In genomic region chr1:1164361-1164700, GRCh38 we compare ENCODE assay signal across 18 cellular contexts. TPM values are rescaled to one million over a fixed set of nuclear protein-coding genes. Genes with fewer than 3 reads are reported as not detected.
DNase-seq lines count a peak whose midpoint lies in the region; ATAC-seq and TF ChIP-seq lines count a peak whose summit lies in the region.
"Had no signal": no experiment of that assay in that cellular context is flagged by ENCODE, and none has a peak within 500 bp of the region (broad histone marks: within the 10 kb centered on the region; RNA-seq: fewer than 3 reads in every experiment).

No MANE protein-coding gene starts in this region.

- H3K4me3 Mint-ChIP-seq in nephron = peak overlapping the region; percentile 77 to 79 (median 79)
- H3K4me3 Mint-ChIP-seq: activated CD8-positive, alpha-beta T cell treated with anti-CD3 and anti-CD28 coated beads, Interleukin-2, amount 10 ng/mL, durations not matched to agents 7 days and 5 days; CD4-positive, alpha-beta T cell; stimulated activated naive CD8-positive, alpha-beta T cell treated with anti-CD3 and anti-CD28 coated beads, Interleukin-15, Interleukin-2, amounts not matched to agents 100 ng/mL and 50 ng/mL, for 24 hours had no signal

- WGBS in right cardiac atrium = 66% methylated on average over 26 of the region's 26 CpGs
- 62 to 75% (median 67%) methylated on average over 17 to 26 of the region's 26 CpGs for WGBS in heart left ventricle, 4 donors
- 39 to 76% methylated on average over 10 of the region's 26 CpGs for WGBS in esophagus squamous epithelium, 2 donors

- no peak for TF ChIP-seq CTCF in heart left ventricle (IDR thresholded peaks at IDR 0.05)
- no peak for TF ChIP-seq CTCF in esophagus squamous epithelium (IDR thresholded peaks at IDR 0.05)
- no peak for TF ChIP-seq CTCF in nephron (IDR thresholded peaks at IDR 0.05; ENCODE audit: unreplicated experiment in 3 of 3)

- H3K36me3 ChIP-seq in heart left ventricle (no peaks in the 10 kb centered on the region), esophagus squamous epithelium (peaks cover 0 to 20% (median 0%) of the 10 kb centered on the region in 3 donors)

- intact Hi-C loops in right cardiac atrium (cut with DNase I) (no loop called here), heart left ventricle (cut with DNase I) (loop anchor here in 1 of 10 donors (5.0 kb wide), 1 partner anchor 38 kb away; no protein-coding TSS in a partner anchor), esophagus squamous epithelium (cut with DNase I) (no loop called here)

- H3K9me3 ChIP-seq in right cardiac atrium (ENCODE audit: control insufficient read depth, low read length) = no peaks in the 10 kb centered on the region
- H3K9me3 ChIP-seq in heart left ventricle = no peaks in the 10 kb centered on the region
- H3K9me3 ChIP-seq in esophagus squamous epithelium = no peaks in the 10 kb centered on the region

- H3K27ac ChIP-seq in right cardiac atrium (ENCODE audit: low read length) (no peak overlapping the region), heart left ventricle (no peak overlapping the region), esophagus squamous epithelium (peak overlapping the region; percentile 89 to 96 (median 94))

- peak in 2 of 3 donors; percentile 25 to 41 for DNase-seq in right cardiac atrium
- no peak for DNase-seq in heart left ventricle
- no peak for DNase-seq in esophagus squamous epithelium (lab: John Stamatoyannopoulos, UW)
- DNase-seq in dermis blood vessel endothelial cell = no peak
- no peak for DNase-seq in germinal center (ENCODE audit: low spot score)
- DNase-seq: activated CD8-positive, alpha-beta T cell treated with anti-CD3 and anti-CD28 coated beads, Interleukin-2, amount 10 ng/mL, durations not matched to agents 7 days and 5 days; CD4-positive, alpha-beta T cell; cerebellar nuclear complex; KBM-7; NCI-H1436 treated with DMSO at 0.1 percent for 48 hours; NCI-H446 had no signal

- H3K27me3 Mint-ChIP-seq in nephron (ENCODE audit: low read depth) = peaks cover 11% of the 10 kb centered on the region
- H3K27me3 Mint-ChIP-seq: CD4-positive, alpha-beta T cell; stimulated activated naive CD8-positive, alpha-beta T cell treated with anti-CD3 and anti-CD28 coated beads, Interleukin-15, Interleukin-2, amounts not matched to agents 100 ng/mL and 50 ng/mL, for 24 hours had no signal

- H3K36me3 Mint-ChIP-seq in nephron (ENCODE audit: low read depth) = no peaks in the 10 kb centered on the region

- H3K27me3 ChIP-seq in right cardiac atrium (ENCODE audit: control insufficient read depth, insufficient read depth) = no peaks in the 10 kb centered on the region
- H3K27me3 ChIP-seq in heart left ventricle = peaks cover 22 to 79% (median 45%) of the 10 kb centered on the region in 9 donors
- H3K27me3 ChIP-seq in esophagus squamous epithelium = peaks cover 0 to 69% (median 0%) of the 10 kb centered on the region in 4 donors

- TF ChIP-seq POLR2A in heart left ventricle (IDR thresholded peaks at IDR 0.05) = no peak
- peak in 1 of 4 donors; percentile 31 for TF ChIP-seq POLR2A in esophagus squamous epithelium (IDR thresholded peaks at IDR 0.05)

- H3K4me1 Mint-ChIP-seq in nephron = peaks cover 12% of the 10 kb centered on the region

- peak overlapping the region; percentile 87 to 96 (median 94) for H3K27ac Mint-ChIP-seq in nephron
- H3K27ac Mint-ChIP-seq: activated CD8-positive, alpha-beta T cell treated with anti-CD3 and anti-CD28 coated beads, Interleukin-2, amount 10 ng/mL, durations not matched to agents 7 days and 5 days; activated T-helper 2 cell treated with anti-CD3 and anti-CD28 coated beads, Interferon-gamma antibody, Interleukin-2, Interleukin-4, amounts not matched to agents 10 μg/mL and 5 μg/mL and 100 μg/mL, durations not matched to agents 14 hours and 24 hours and 36 hours; CD4-positive, alpha-beta T cell; stimulated activated naive CD8-positive, alpha-beta T cell treated with anti-CD3 and anti-CD28 coated beads, Interleukin-15, Interleukin-2, amounts not matched to agents 100 ng/mL and 50 ng/mL, for 24 hours had no signal

- H3K4me3 ChIP-seq in right cardiac atrium (ENCODE audit: low read length) (no peak overlapping the region), heart left ventricle (no peak overlapping the region), esophagus squamous epithelium (peak overlapping the region; percentile 60 to 70 (median 67))

- ATAC-seq in right cardiac atrium = no peak
- ATAC-seq in heart left ventricle = no peak
- no peak for ATAC-seq in GM21515 (IDR thresholded peaks at IDR 0.05; ENCODE audit: unreplicated experiment)
- no peak for ATAC-seq in HG02938 (IDR thresholded peaks at IDR 0.05; ENCODE audit: unreplicated experiment)
- ATAC-seq: activated CD8-positive, alpha-beta T cell treated with anti-CD3 and anti-CD28 coated beads, Interleukin-2, amount 10 ng/mL, durations not matched to agents 7 days and 5 days had no signal

- no peaks in the 10 kb centered on the region for H3K9me3 Mint-ChIP-seq in nephron
- H3K9me3 Mint-ChIP-seq: activated T-helper 2 cell treated with anti-CD3 and anti-CD28 coated beads, Interferon-gamma antibody, Interleukin-2, Interleukin-4, amounts not matched to agents 10 μg/mL and 5 μg/mL and 100 μg/mL, durations not matched to agents 14 hours and 24 hours and 36 hours; CD4-positive, alpha-beta T cell; stimulated activated naive CD8-positive, alpha-beta T cell treated with anti-CD3 and anti-CD28 coated beads, Interleukin-15, Interleukin-2, amounts not matched to agents 100 ng/mL and 50 ng/mL, for 24 hours had no signal

- H3K4me1 ChIP-seq in right cardiac atrium (ENCODE audit: control insufficient read depth, insufficient read depth, low read length) = no peaks in the 10 kb centered on the region
- H3K4me1 ChIP-seq in heart left ventricle = no peaks in the 10 kb centered on the region
- H3K4me1 ChIP-seq in esophagus squamous epithelium = peaks cover 12 to 58% (median 28%) of the 10 kb centered on the region in 3 donors

RNA-seq across cellular contexts. Expression of gene TTLL10, which starts 9.3 kb away (rescaled TPM):
- total RNA-seq in right cardiac atrium (not detected), heart left ventricle (under 1 TPM in 5 of 9 donors, not detected in 4; 0.14 to 0.53 (median 0.27) TPM), esophagus squamous epithelium (under 1 TPM in 2 of 4 donors, not detected in 2; 0.19 to 0.44 TPM), dermis blood vessel endothelial cell (not detected in 2 replicates)
- polyA plus RNA-seq in right cardiac atrium (0.09 TPM), heart left ventricle (under 1 TPM; 0.03 to 0.19 TPM)
- total RNA-seq: A172; activated T-helper 2 cell treated with anti-CD3 and anti-CD28 coated beads, Interferon-gamma antibody, Interleukin-2, Interleukin-4, amounts not matched to agents 10 μg/mL and 5 μg/mL and 100 μg/mL, durations not matched to agents 14 hours and 24 hours and 36 hours; H4 had no signal

RNA-seq across cellular contexts. Expression of gene TNFRSF18, which starts 42.1 kb away (rescaled TPM):
- under 1 TPM in 1 of 4 donors, not detected in 3; 0.38 TPM for total RNA-seq in right cardiac atrium
- 0.14 TPM for polyA plus RNA-seq in right cardiac atrium
- under 1 TPM in 2 of 9 donors, not detected in 7; 0.77 to 0.93 TPM for total RNA-seq in heart left ventricle
- under 1 TPM in 1 of 2 donors, not detected in 1; 0.24 TPM for polyA plus RNA-seq in heart left ventricle
- total RNA-seq in esophagus squamous epithelium = 10 to 100 TPM in 1 of 4 donors, 1 to 10 TPM in 3; 2.0 to 21.0 (median 2.8) TPM
- total RNA-seq in dermis blood vessel endothelial cell = 1.0 TPM in 1 of 2 replicates, not detected in the other
- total RNA-seq: A172, H4 had no signal

RNA-seq across cellular contexts. Expression of gene C1orf159, which starts 48.4 kb away (rescaled TPM):
- total RNA-seq in right cardiac atrium (1 to 10 TPM; 4.9 to 5.6 (median 5.4) TPM), heart left ventricle (1 to 10 TPM; 3.7 to 6.6 (median 4.2) TPM), esophagus squamous epithelium (10 to 100 TPM in 3 of 4 donors, 1 to 10 TPM in 1; 6.9 to 19.6 (median 14.7) TPM), dermis blood vessel endothelial cell (11.4 and 11.7 TPM in 2 replicates)
- polyA plus RNA-seq in right cardiac atrium (6.8 TPM), heart left ventricle (1 to 10 TPM; 7.1 to 7.2 TPM)

RNA-seq across cellular contexts. Expression of gene TNFRSF4, which starts 49.6 kb away (rescaled TPM):
- 1 to 10 TPM; 1.0 to 2.0 (median 1.2) TPM for total RNA-seq in right cardiac atrium
- polyA plus RNA-seq in right cardiac atrium = 2.3 TPM
- total RNA-seq in heart left ventricle = 10 to 100 TPM in 1 of 9 donors, 1 to 10 TPM in 8; 1.1 to 23.8 (median 2.7) TPM
- 1 to 10 TPM; 3.2 to 4.0 TPM for polyA plus RNA-seq in heart left ventricle
- 1 to 10 TPM in 1 of 4 donors, under 1 TPM in 2, not detected in 1; 0.40 to 1.3 (median 0.57) TPM for total RNA-seq in esophagus squamous epithelium
- 1.8 and 4.8 TPM in 2 replicates for total RNA-seq in dermis blood vessel endothelial cell
- total RNA-seq: A172, H4 had no signal

Comparison
In these comparisons a context has a peak if more than half of its experiments do, and no peak if none do; other contexts are left out.
1. DNase-seq: peak in right cardiac atrium (2 of 3); none in heart left ventricle (0 of 5), esophagus squamous epithelium (single experiment), dermis blood vessel endothelial cell (single experiment) and germinal center (single experiment).
2. H3K27ac ChIP-seq: peak in esophagus squamous epithelium (4 of 4); none in right cardiac atrium (single experiment) and heart left ventricle (0 of 12).
3. H3K4me3 ChIP-seq: peak in esophagus squamous epithelium (4 of 4); none in right cardiac atrium (single experiment) and heart left ventricle (0 of 12).